Comparison of ENCODE assay signal across 8 cellular contexts in genomic region chr2:70523996-70524965, GRCh38. TPM values are rescaled to one million over a fixed set of nuclear protein-coding genes. Genes with fewer than 3 reads are reported as not detected.
A peak's percentile ranks its signal among the peaks of the same experiment; 100 is the strongest.
DNase-seq lines count a peak whose midpoint lies in the region; ATAC-seq and TF ChIP-seq lines count a peak whose summit lies in the region.

No MANE protein-coding gene starts in this region.

- no peak for TF ChIP-seq CTCF in left ventricle myocardium inferior (IDR thresholded peaks at IDR 0.05; ENCODE audit: borderline replicate concordance)

- DNase-seq in stimulated activated CD8-positive, alpha-beta memory T cell treated with anti-CD3 and anti-CD28 coated beads, Interleukin-12 subunit alpha, Interleukin-12 subunit beta, amount 100 ng/mL, for 4 hours (ENCODE audit: low read depth): peak; percentile 6
- no peak for DNase-seq in stimulated activated CD8-positive, alpha-beta memory T cell treated with anti-CD3 and anti-CD28 coated beads, Interleukin-4, amount 100 ng/mL, for 48 hours
- peak; percentile 39 for DNase-seq in activated T-cell treated with anti-CD3 and anti-CD28 coated beads, Interleukin-2, amount 50 U/mL, for 1 hour
- peak; percentile 16 for DNase-seq in left ventricle myocardium inferior

- H3K4me3 ChIP-seq in left ventricle myocardium inferior: no peak overlapping the region
- no peak overlapping the region for H3K4me3 ChIP-seq in thymus (ENCODE audit: low read length)

- H3K4me1 ChIP-seq in left ventricle myocardium inferior: peaks cover 18% of the 10 kb centered on the region
- H3K4me1 ChIP-seq in thymus (ENCODE audit: control insufficient read depth, insufficient read depth, low read length): no peaks in the 10 kb centered on the region

- H3K9me3 ChIP-seq in left ventricle myocardium inferior (replicated peaks) (no peaks in the 10 kb centered on the region), thymus (ENCODE audit: control insufficient read depth) (no peaks in the 10 kb centered on the region)

- H3K27me3 ChIP-seq in left ventricle myocardium inferior (ENCODE audit: low read depth): no peaks in the 10 kb centered on the region
- H3K27me3 ChIP-seq in thymus (ENCODE audit: control insufficient read depth, insufficient read depth): no peaks in the 10 kb centered on the region

- 74% methylated on average over 14 of the region's 14 CpGs for WGBS in thymus

- H3K27ac ChIP-seq in left ventricle myocardium inferior (replicated peaks) (peak overlapping the region; percentile 11), thymus (ENCODE audit: low read depth) (peak overlapping the region; percentile 46)

- ATAC-seq in GM21737 (IDR thresholded peaks at IDR 0.05; ENCODE audit: unreplicated experiment) (no peak), HG02870 (IDR thresholded peaks at IDR 0.05; ENCODE audit: unreplicated experiment) (no peak), GM19397 (IDR thresholded peaks at IDR 0.05; ENCODE audit: unreplicated experiment) (no peak)

- H3K36me3 ChIP-seq in left ventricle myocardium inferior (no peaks in the 10 kb centered on the region), thymus (ENCODE audit: control insufficient read depth, insufficient read depth) (no peaks in the 10 kb centered on the region)

- intact Hi-C loops in left ventricle myocardium inferior (cut with micrococcal nuclease): no loop called here

RNA-seq across cellular contexts. Expression of gene TGFA, which starts 29.3 kb away (rescaled TPM):
- total RNA-seq in left ventricle myocardium inferior: 1.1 TPM
- polyA plus RNA-seq in thymus: 4.8 TPM
